ENCODE assay signal across 9 cellular contexts in the genomic region with DNA sequence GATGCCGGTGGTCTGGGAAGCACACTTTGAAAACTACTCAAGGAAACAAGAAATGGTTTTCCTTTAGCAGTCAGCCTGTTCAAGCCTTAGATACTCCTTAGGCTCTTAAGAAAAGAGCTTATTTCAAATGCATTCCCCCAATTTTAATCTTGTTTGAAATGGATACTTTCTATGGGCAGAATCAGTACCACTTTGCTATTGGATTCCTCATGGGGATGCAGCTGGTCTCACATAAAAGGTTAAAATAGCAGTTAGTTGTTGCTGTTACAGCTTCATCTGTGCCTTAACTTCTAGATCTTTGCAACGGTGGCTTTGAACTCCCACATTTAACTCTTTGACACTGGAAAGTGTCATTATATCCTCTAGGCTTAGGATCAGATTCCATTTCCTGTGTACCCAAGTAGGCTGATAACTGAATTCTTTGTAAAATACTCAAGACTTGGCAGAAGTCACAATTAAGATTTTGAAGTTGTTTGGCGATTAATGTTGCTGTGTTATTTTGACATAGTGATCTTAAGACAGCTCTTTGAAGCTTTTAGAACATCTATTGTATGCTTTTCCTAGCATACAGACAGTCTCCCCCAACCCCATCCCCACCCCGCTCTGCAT. TPM values are rescaled to one million over a fixed set of nuclear protein-coding genes. Genes with fewer than 3 reads are reported as not detected.
A peak's percentile ranks its signal among the peaks of the same experiment; 100 is the strongest.
DNase-seq lines count a peak whose midpoint lies in the region; ATAC-seq and TF ChIP-seq lines count a peak whose summit lies in the region.
"Had no signal": no experiment of that assay in that cellular context is flagged by ENCODE, and none has a peak within 500 bp of the region (broad histone marks: within the 10 kb centered on the region; RNA-seq: fewer than 3 reads in every experiment).

No MANE protein-coding gene starts in this region.

- H3K4me1 ChIP-seq in SJCRH30 (peaks cover 11% of the 10 kb centered on the region), neuron (ENCODE audit: insufficient read depth, low read length) (peaks cover 42% of the 10 kb centered on the region)

- H3K9me3 ChIP-seq in SJCRH30 (replicated peaks) (no peaks in the 10 kb centered on the region), neuron (ENCODE audit: low read length) (no peaks in the 10 kb centered on the region)

- ATAC-seq in GM21737 (IDR thresholded peaks at IDR 0.05; ENCODE audit: unreplicated experiment), result no peak
- ATAC-seq in HG03039 (IDR thresholded peaks at IDR 0.05; ENCODE audit: unreplicated experiment), result no peak

- H3K36me3 ChIP-seq in SJCRH30, result peaks cover 37% of the 10 kb centered on the region
- peaks cover 58% of the 10 kb centered on the region for H3K36me3 ChIP-seq in neuron (ENCODE audit: insufficient read depth, low read length)

- no peak overlapping the region for H3K27ac ChIP-seq in SJCRH30

- DNase-seq in AG09309 (ENCODE audit: low read depth) (no peak), SJCRH30 (peak in 1 of 2 experiments; percentile 13), fibroblast of villous mesenchyme (ENCODE audit: low read depth) (peak; percentile 13), NCI-H1048 (lab: John Stamatoyannopoulos, UW) (no peak)
- DNase-seq in stimulated activated CD4-positive, alpha-beta T cell treated with anti-CD3 and anti-CD28 coated beads, Interleukin-2, amount 100 ng/mL, for 48 hours, result no peak
- DNase-seq: posterior cingulate gyrus had no signal

- no peak for TF ChIP-seq CTCF in AG09309 (IDR thresholded peaks at IDR 0.05; ENCODE audit: control insufficient read depth, insufficient read depth, low read depth, low read length, missing control alignments)
- no peak for TF ChIP-seq CTCF in fibroblast of villous mesenchyme (IDR thresholded peaks at IDR 0.05; ENCODE audit: insufficient read depth, low read depth, low read length)

- no peaks in the 10 kb centered on the region for H3K27me3 ChIP-seq in SJCRH30
- H3K27me3 ChIP-seq in neuron (ENCODE audit: insufficient read depth, low read length), result no peaks in the 10 kb centered on the region

- peak overlapping the region; percentile 68 for H3K4me3 ChIP-seq in AG09309 (ENCODE audit: control insufficient read depth, low read depth, low read length)
- H3K4me3 ChIP-seq in SJCRH30, result peak overlapping the region; percentile 19
- H3K4me3 ChIP-seq in fibroblast of villous mesenchyme (ENCODE audit: low read depth, low read length), result peak overlapping the region; percentile 80
- H3K4me3 ChIP-seq in neuron (ENCODE audit: low read length), result peak overlapping the region; percentile 73

- no peak overlapping the region for H2AFZ ChIP-seq in neuron (ENCODE audit: low read depth, low read length)

RNA-seq across cellular contexts. Expression of a gene that starts 2.2 kb away (rescaled TPM):
- total RNA-seq in SJCRH30 (2014; rRNA removed; shearing (Covaris generic)), result 24.3 and 24.4 TPM in 2 replicates
- 7,420 and 8,241 TPM in 2 replicates for total RNA-seq in fibroblast of villous mesenchyme

Comparison
In these comparisons a context has a peak if more than half of its experiments do, and no peak if none do; other contexts are left out.
1. H3K4me3 ChIP-seq: peak in every context shown above with its lines; median percentile 80 in fibroblast of villous mesenchyme; 73 in neuron; 68 in AG09309; 19 in SJCRH30.
2. RNA of a gene that starts 2.2 kb away (total RNA-seq): 7,420 to 8,241 TPM in fibroblast of villous mesenchyme; 24.3 to 24.4 TPM in SJCRH30; every median in the first group is over 100 times any median in the second.